Comparison of ENCODE assay signal across 1 cellular context in genomic region chr15:52780172-52780980, GRCh38.
TF ChIP-seq lines count a peak whose summit lies in the region.

No MANE protein-coding gene starts in this region.

TF ChIP-seq in GM12878, 131 proteins besides CTCF, POLR2A, EP300 and RAD21 (continued from another document):
- TF ChIP-seq BCL11A (IDR thresholded peaks at IDR 0.05; ENCODE audit: low read depth, low read length) = peak; percentile 98
- no peak for TF ChIP-seq ZNF274 (IDR thresholded peaks at IDR 0.05; ENCODE audit: insufficient read depth, insufficient read length)
- peak; percentile 64; the same call in 1 of the 2 replicates for TF ChIP-seq SMC3 (IDR thresholded peaks at IDR 0.05; ENCODE audit: borderline replicate concordance, low read length)
- TF ChIP-seq MEF2A (IDR thresholded peaks at IDR 0.05; ENCODE audit: insufficient read depth, low read depth, low read length) = no peak
- TF ChIP-seq POU2F2 (IDR thresholded peaks at IDR 0.05; ENCODE audit: borderline replicate concordance, low read depth, low read length) = peak; percentile 32; the same call in 1 of the 3 replicates
- TF ChIP-seq TCF7 (IDR thresholded peaks at IDR 0.05; ENCODE audit: borderline replicate concordance) = no peak
